Comparison of ENCODE assay signal across 9 cellular contexts in the genomic region with DNA sequence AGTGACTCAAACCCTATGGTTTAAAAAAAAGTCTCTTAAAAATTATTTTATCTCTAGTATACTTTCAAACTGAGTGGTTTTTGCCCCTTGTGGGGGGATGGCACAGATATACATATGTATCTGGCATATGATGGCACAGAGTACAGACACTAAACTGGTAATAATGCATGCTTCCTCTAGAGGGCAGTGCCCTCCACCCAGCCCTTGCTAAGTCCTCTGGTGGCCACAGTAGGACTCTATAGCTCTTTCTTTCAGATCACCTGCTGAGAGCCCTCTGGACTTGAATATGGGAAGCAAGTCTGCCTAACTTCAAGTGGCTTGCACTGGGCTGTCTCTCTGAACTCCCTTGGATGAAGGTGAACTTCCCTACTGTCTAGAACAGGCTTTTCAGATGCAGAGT.
A peak's percentile ranks its signal among the peaks of the same experiment; 100 is the strongest.
DNase-seq lines count a peak whose midpoint lies in the region; ATAC-seq and TF ChIP-seq lines count a peak whose summit lies in the region.
"Had no signal": no experiment of that assay in that cellular context is flagged by ENCODE, and none has a peak within 500 bp of the region (broad histone marks: within the 10 kb centered on the region; RNA-seq: fewer than 3 reads in every experiment).

No MANE protein-coding gene starts in this region.

- H3K27ac ChIP-seq in KOPT-K1 (ENCODE audit: low read depth, low read length, poor library complexity, severe bottlenecking) (peak overlapping the region; percentile 90), tibial nerve (no peak overlapping the region)

- no peak for TF ChIP-seq POLR2A in tibial nerve (IDR thresholded peaks at IDR 0.05)

- H3K4me3 Mint-ChIP-seq in activated CD4-positive, alpha-beta memory T cell treated with anti-CD3 and anti-CD28 coated beads, Interleukin-2, amount 10 ng/mL, durations not matched to agents 7 days and 5 days = no peak overlapping the region
- H3K4me3 Mint-ChIP-seq: activated naive CD8-positive, alpha-beta T cell had no signal

- DNase-seq in NCI-H146 (lab: John Stamatoyannopoulos, UW) (peak; percentile 5), NCI-H146 treated with DMSO at 0.1 percent for 48 hours (lab: John Stamatoyannopoulos, UW; ENCODE audit: unreplicated experiment) (no peak), kidney tubule cell (ENCODE audit: low spot score) (peak; percentile 44), tibial nerve (ENCODE audit: low spot score in 2 of 2) (no peak)
- peak; percentile 21 for DNase-seq in activated CD4-positive, alpha-beta memory T cell treated with anti-CD3 and anti-CD28 coated beads, Interleukin-2, amount 10 ng/mL, durations not matched to agents 7 days and 5 days

- no peak overlapping the region for H3K4me3 ChIP-seq in tibial nerve

- CTCF ChIA-PET in activated CD4-positive, alpha-beta memory T cell treated with anti-CD3 and anti-CD28 coated beads, Interleukin-2, amount 10 ng/mL, durations not matched to agents 7 days and 5 days (lab: Charles Lee) = no interaction called here

- POLR2A ChIA-PET in activated CD4-positive, alpha-beta memory T cell treated with anti-CD3 and anti-CD28 coated beads, Interleukin-2, amount 10 ng/mL, durations not matched to agents 7 days and 5 days (lab: Charles Lee) = no interaction called here

- no peaks in the 10 kb centered on the region for H3K4me1 ChIP-seq in tibial nerve

- ATAC-seq in GM21526 (IDR thresholded peaks at IDR 0.05; ENCODE audit: low FRiP score, unreplicated experiment) (peak; percentile 91), GM19455 (IDR thresholded peaks at IDR 0.05; ENCODE audit: unreplicated experiment) (no peak)

- TF ChIP-seq EP300 in tibial nerve (IDR thresholded peaks at IDR 0.05) = no peak

- H3K27me3 Mint-ChIP-seq in activated CD4-positive, alpha-beta memory T cell treated with anti-CD3 and anti-CD28 coated beads, Interleukin-2, amount 10 ng/mL, durations not matched to agents 7 days and 5 days = no peaks in the 10 kb centered on the region

- no peaks in the 10 kb centered on the region for H3K9me3 Mint-ChIP-seq in activated CD4-positive, alpha-beta memory T cell treated with anti-CD3 and anti-CD28 coated beads, Interleukin-2, amount 10 ng/mL, durations not matched to agents 7 days and 5 days

- TF ChIP-seq CTCF in tibial nerve (IDR thresholded peaks at IDR 0.05) = no peak

- H3K27ac Mint-ChIP-seq in activated CD4-positive, alpha-beta memory T cell treated with anti-CD3 and anti-CD28 coated beads, Interleukin-2, amount 10 ng/mL, durations not matched to agents 7 days and 5 days = no peak overlapping the region
- H3K27ac Mint-ChIP-seq: activated naive CD8-positive, alpha-beta T cell had no signal

- H3K36me3 Mint-ChIP-seq in activated CD4-positive, alpha-beta memory T cell treated with anti-CD3 and anti-CD28 coated beads, Interleukin-2, amount 10 ng/mL, durations not matched to agents 7 days and 5 days (ENCODE audit: low read depth) = no peaks in the 10 kb centered on the region
- H3K36me3 Mint-ChIP-seq: activated naive CD8-positive, alpha-beta T cell had no signal

- H3K36me3 ChIP-seq in KOPT-K1 (ENCODE audit: insufficient read depth, low read length) (peaks cover 14% of the 10 kb centered on the region; the same call in 1 of the 2 replicates), tibial nerve (no peaks in the 10 kb centered on the region)

- peaks cover 1% of the 10 kb centered on the region for H3K4me1 Mint-ChIP-seq in activated CD4-positive, alpha-beta memory T cell treated with anti-CD3 and anti-CD28 coated beads, Interleukin-2, amount 10 ng/mL, durations not matched to agents 7 days and 5 days

- H3K9me3 ChIP-seq in KOPT-K1 (ENCODE audit: insufficient read depth, low read length, poor library complexity, severe bottlenecking) (no peaks in the 10 kb centered on the region), tibial nerve (no peaks in the 10 kb centered on the region)

- peaks cover 0 to 3% of the 10 kb centered on the region in 2 donors for H3K27me3 ChIP-seq in tibial nerve

Comparison
In these comparisons a context has a peak if more than half of its experiments do, and no peak if none do; other contexts are left out.
1. DNase-seq: peak in NCI-H146 (single experiment), activated CD4-positive, alpha-beta memory T cell treated with anti-CD3 and anti-CD28 coated beads, Interleukin-2, amount 10 ng/mL, durations not matched to agents 7 days and 5 days (single experiment) and kidney tubule cell (single experiment); none in NCI-H146 treated with DMSO at 0.1 percent for 48 hours (single experiment) and tibial nerve (0 of 2).